ENCODE assay signal across 15 cellular contexts in genomic region chr4:111323496-111323895, GRCh38.
DNase-seq lines count a peak whose midpoint lies in the region; TF ChIP-seq lines count a peak whose summit lies in the region.
"Had no signal": no experiment of that assay in that cellular context is flagged by ENCODE, and none has a peak within 500 bp of the region (broad histone marks: within the 10 kb centered on the region; RNA-seq: fewer than 3 reads in every experiment).

No MANE protein-coding gene starts in this region.

- DNase-seq in EL (peak; percentile 87), SJSA1 (ENCODE audit: low read depth in 1 of 2, low spot score in 2 of 2) (peak in 1 of 2 experiments; percentile 90), fibroblast of lung (ENCODE audit: low read depth in 2 of 2) (peak; percentile 23 to 85), renal cortical epithelial cell (ENCODE audit: low read depth) (peak; percentile 72), iPS-NIHi11 (ENCODE audit: low spot score) (no peak)
- no peak for DNase-seq in activated naive CD4-positive, alpha-beta T cell treated with anti-CD3 and anti-CD28 coated beads for 36 hours
- no peak for DNase-seq in NK-92 treated with Interleukin-12 subunit alpha and Interleukin-12 subunit beta, amount 100 ng/mL, for 24 hours (lab: John Stamatoyannopoulos, UW)
- no peak for DNase-seq in stimulated activated CD4-positive, alpha-beta T cell treated with anti-CD3 and anti-CD28 coated beads, Interleukin-12 subunit alpha, Interleukin-12 subunit beta, amount 100 ng/mL, for 4 hours
- DNase-seq: amniotic stem cell; CD8-positive, alpha-beta memory T cell; dorsolateral prefrontal cortex; H7; kidney; naive thymus-derived CD4-positive, alpha-beta T cell had no signal

- H3K27ac ChIP-seq in SJSA1 (peak overlapping the region; percentile 78), fibroblast of lung (ENCODE audit: insufficient read depth, low read length) (no peak overlapping the region)
- H3K27ac ChIP-seq: dorsolateral prefrontal cortex had no signal

- H4K20me1 ChIP-seq in fibroblast of lung (ENCODE audit: control insufficient read depth, extremely low read depth, insufficient read depth, low read length), result no peaks in the 10 kb centered on the region

- H3K9me3 ChIP-seq in SJSA1 (replicated peaks) (no peaks in the 10 kb centered on the region), fibroblast of lung (ENCODE audit: control insufficient read depth, insufficient read depth, low read depth, low read length) (no peaks in the 10 kb centered on the region)

- no peaks in the 10 kb centered on the region for H3K9me3 Mint-ChIP-seq in activated naive CD4-positive, alpha-beta T cell treated with anti-CD3 and anti-CD28 coated beads for 36 hours
- H3K9me3 Mint-ChIP-seq: stimulated activated naive CD8-positive, alpha-beta T cell treated with anti-CD3 and anti-CD28 coated beads, Interleukin-15, Interleukin-2, amounts not matched to agents 100 ng/mL and 50 ng/mL, for 24 hours had no signal

- H3K36me3 ChIP-seq in SJSA1, result no peaks in the 10 kb centered on the region
- H3K36me3 ChIP-seq in fibroblast of lung (ENCODE audit: control insufficient read depth, insufficient read depth, low read length), result no peaks in the 10 kb centered on the region

- no peak overlapping the region for H3K9ac ChIP-seq in fibroblast of lung (ENCODE audit: insufficient read depth, low read length)

- no peak overlapping the region for H3K4me3 ChIP-seq in SJSA1
- H3K4me3 ChIP-seq in fibroblast of lung (replicated peaks in 1 of 4; ENCODE audit: control extremely low read depth in 1 of 4, insufficient read depth in 1 of 4, low read depth in 3 of 4, low read length in 4 of 4), result no peak overlapping the region
- H3K4me3 ChIP-seq: dorsolateral prefrontal cortex had no signal

- intact Hi-C loops in activated naive CD4-positive, alpha-beta T cell treated with anti-CD3 and anti-CD28 coated beads for 36 hours (cut with micrococcal nuclease), result no loop called here

- no peaks in the 10 kb centered on the region for H3K79me2 ChIP-seq in fibroblast of lung (ENCODE audit: control insufficient read depth, insufficient read depth, low read length)

- H3K4me1 ChIP-seq in SJSA1 (replicated peaks), result peaks cover 22% of the 10 kb centered on the region
- no peaks in the 10 kb centered on the region for H3K4me1 ChIP-seq in fibroblast of lung (ENCODE audit: control insufficient read depth, extremely low read depth, insufficient read depth, low read length)

- no peaks in the 10 kb centered on the region for H3K27me3 Mint-ChIP-seq in activated naive CD4-positive, alpha-beta T cell treated with anti-CD3 and anti-CD28 coated beads for 36 hours (ENCODE audit: low read depth)
- H3K27me3 Mint-ChIP-seq: CD8-positive, alpha-beta memory T cell; naive thymus-derived CD4-positive, alpha-beta T cell; stimulated activated naive CD8-positive, alpha-beta T cell treated with anti-CD3 and anti-CD28 coated beads, Interleukin-15, Interleukin-2, amounts not matched to agents 100 ng/mL and 50 ng/mL, for 24 hours had no signal

- H3K4me3 Mint-ChIP-seq in activated naive CD4-positive, alpha-beta T cell treated with anti-CD3 and anti-CD28 coated beads for 36 hours, result no peak overlapping the region
- H3K4me3 Mint-ChIP-seq: CD8-positive, alpha-beta memory T cell; naive thymus-derived CD4-positive, alpha-beta T cell; stimulated activated naive CD8-positive, alpha-beta T cell treated with anti-CD3 and anti-CD28 coated beads, Interleukin-15, Interleukin-2, amounts not matched to agents 100 ng/mL and 50 ng/mL, for 24 hours had no signal

- H3K4me2 ChIP-seq in fibroblast of lung (ENCODE audit: extremely low read depth, insufficient read depth, low read length), result peak overlapping the region; percentile 38

- no peak overlapping the region for H2AFZ ChIP-seq in fibroblast of lung (ENCODE audit: low read length)

- no peak for TF ChIP-seq CTCF in fibroblast of lung (conservative IDR thresholded peaks at IDR 0.05 in 1 of 2, IDR thresholded peaks at IDR 0.05 in 1 of 2; ENCODE audit: low read depth in 1 of 2, low read length in 2 of 2)

- no peaks in the 10 kb centered on the region for H3K27me3 ChIP-seq in SJSA1 (replicated peaks)
- H3K27me3 ChIP-seq in fibroblast of lung (ENCODE audit: control insufficient read depth, insufficient read depth, low read length), result no peaks in the 10 kb centered on the region

- no peaks in the 10 kb centered on the region for H3K36me3 Mint-ChIP-seq in activated naive CD4-positive, alpha-beta T cell treated with anti-CD3 and anti-CD28 coated beads for 36 hours (ENCODE audit: low read depth)
- H3K36me3 Mint-ChIP-seq: CD8-positive, alpha-beta memory T cell; naive thymus-derived CD4-positive, alpha-beta T cell had no signal

- no peaks in the 10 kb centered on the region for H3K4me1 Mint-ChIP-seq in activated naive CD4-positive, alpha-beta T cell treated with anti-CD3 and anti-CD28 coated beads for 36 hours (ENCODE audit: low read depth)
- H3K4me1 Mint-ChIP-seq: CD8-positive, alpha-beta memory T cell; naive thymus-derived CD4-positive, alpha-beta T cell had no signal

- H3K27ac Mint-ChIP-seq in activated naive CD4-positive, alpha-beta T cell treated with anti-CD3 and anti-CD28 coated beads for 36 hours, result no peak overlapping the region
- H3K27ac Mint-ChIP-seq: CD8-positive, alpha-beta memory T cell; naive thymus-derived CD4-positive, alpha-beta T cell; stimulated activated naive CD8-positive, alpha-beta T cell treated with anti-CD3 and anti-CD28 coated beads, Interleukin-15, Interleukin-2, amounts not matched to agents 100 ng/mL and 50 ng/mL, for 24 hours had no signal

- CTCF ChIA-PET in activated naive CD4-positive, alpha-beta T cell treated with anti-CD3 and anti-CD28 coated beads for 36 hours (lab: Charles Lee), result no interaction called here

Comparison
In these comparisons a context has a peak if more than half of its experiments do, and no peak if none do; other contexts are left out.
1. DNase-seq: peak in EL (single experiment), fibroblast of lung (2 of 2) and renal cortical epithelial cell (single experiment); none in activated naive CD4-positive, alpha-beta T cell treated with anti-CD3 and anti-CD28 coated beads for 36 hours (single experiment), NK-92 treated with Interleukin-12 subunit alpha and Interleukin-12 subunit beta, amount 100 ng/mL, for 24 hours (single experiment), stimulated activated CD4-positive, alpha-beta T cell treated with anti-CD3 and anti-CD28 coated beads, Interleukin-12 subunit alpha, Interleukin-12 subunit beta, amount 100 ng/mL, for 4 hours (single experiment) and iPS-NIHi11 (single experiment).